ENCODE assay signal across 8 cellular contexts in genomic region chr11:121416909-121417567, GRCh38. TPM values are rescaled to one million over a fixed set of nuclear protein-coding genes. Genes with fewer than 3 reads are reported as not detected.
DNase-seq lines count a peak whose midpoint lies in the region; TF ChIP-seq lines count a peak whose summit lies in the region.

No MANE protein-coding gene starts in this region.

- no peak overlapping the region for H2AFZ ChIP-seq in GM23248

- in situ Hi-C loops in GM23248 (cut with MboI) = no loop called here

- no peaks in the 10 kb centered on the region for H3K36me3 Mint-ChIP-seq in CD4-positive, alpha-beta memory T cell

- H3K27me3 Mint-ChIP-seq in CD4-positive, alpha-beta memory T cell = no peaks in the 10 kb centered on the region

- TF ChIP-seq CTCF in NB4 (IDR thresholded peaks at IDR 0.05; ENCODE audit: low read depth, low read length) = no peak
- TF ChIP-seq CTCF in prostate gland (IDR thresholded peaks at IDR 0.05) = no peak

- peak overlapping the region; percentile 36 for H3K27ac ChIP-seq in CD4-positive, alpha-beta memory T cell (ENCODE audit: low read depth, low read length)
- H3K27ac ChIP-seq in GM23248 (no peak overlapping the region), prostate gland (peak overlapping the region; percentile 18 to 32)

- H3K36me3 ChIP-seq in CD4-positive, alpha-beta memory T cell (ENCODE audit: insufficient read depth, low read length) = no peaks in the 10 kb centered on the region
- H3K36me3 ChIP-seq in GM23248 (ENCODE audit: low read depth) = no peaks in the 10 kb centered on the region
- H3K36me3 ChIP-seq in prostate gland = no peaks in the 10 kb centered on the region

- POLR2A ChIA-PET in CD4-positive, alpha-beta memory T cell (lab: Charles Lee; ENCODE audit: partially characterized antibody) = interaction anchor here (0.7 to 11.8 kb wide), 12 partner anchors 8 to 64 kb away, joined by 3 to 150 read pairs (median 7); partner anchors contain the start of genes SORL1 and SORL1-AS1

- H3K9ac ChIP-seq in GM23248 = no peak overlapping the region

- no peaks in the 10 kb centered on the region for H3K27me3 ChIP-seq in CD4-positive, alpha-beta memory T cell (ENCODE audit: insufficient read depth, low read length)
- peaks cover 31% of the 10 kb centered on the region for H3K27me3 ChIP-seq in GM23248 (replicated peaks; ENCODE audit: insufficient read depth)
- no peaks in the 10 kb centered on the region for H3K27me3 ChIP-seq in prostate gland (replicated peaks; ENCODE audit: insufficient read depth)

- peak; percentile 58 to 72 (median 63) for DNase-seq in CD4-positive, alpha-beta memory T cell
- DNase-seq in GM23248 (peak; percentile 91), NB4 (ENCODE audit: low read depth) (peak; percentile 100), activated T-cell treated with anti-CD3 and anti-CD28 coated beads for 24 hours (ENCODE audit: low read depth) (peak; percentile 36), fibroblast of peridontal ligament (ENCODE audit: extremely low read depth) (peak; percentile 99), prostate gland (ENCODE audit: low spot score) (peak; percentile 91), NCI-H2171 treated with DMSO at 0.1 percent for 48 hours (lab: John Stamatoyannopoulos, UW) (no peak), DMS53 (lab: John Stamatoyannopoulos, UW) (no peak)

- H3K9me2 ChIP-seq in GM23248 (ENCODE audit: insufficient read depth) = no peaks in the 10 kb centered on the region

- no peaks in the 10 kb centered on the region for H3K9me3 ChIP-seq in CD4-positive, alpha-beta memory T cell (ENCODE audit: control insufficient read depth in 1 of 2, low read length in 2 of 2)
- no peaks in the 10 kb centered on the region for H3K9me3 ChIP-seq in GM23248 (ENCODE audit: low read depth)
- H3K9me3 ChIP-seq in prostate gland = no peaks in the 10 kb centered on the region

- CTCF ChIA-PET in CD4-positive, alpha-beta memory T cell (lab: Charles Lee; ENCODE audit: partially characterized antibody) = interaction anchor here (0.7 to 1.3 kb wide), 6 partner anchors 11 to 51 kb away, joined by 3 to 7 read pairs (median 3); no protein-coding TSS in a partner anchor

- H3F3A ChIP-seq in GM23248 (ENCODE audit: insufficient read depth) = no peaks in the 10 kb centered on the region

- H3K4me1 Mint-ChIP-seq in CD4-positive, alpha-beta memory T cell = peaks cover 51 to 85% (median 70%) of the 10 kb centered on the region in 4 donors

- 1 to 4% methylated on average over 7 of the region's 7 CpGs for WGBS in GM23248 (ENCODE audit: low coverage in 1 of 2, low lambda C conversion rate in 2 of 2, missing lambda C conversion rate in 2 of 2), 2 experiments
- WGBS in prostate gland = 14% methylated on average over 7 of the region's 7 CpGs

- no peak overlapping the region for H3K4me3 ChIP-seq in CD4-positive, alpha-beta memory T cell (ENCODE audit: low read length in 2 of 2)
- H3K4me3 ChIP-seq in GM23248 (no peak overlapping the region), NB4 (ENCODE audit: low read depth, low read length) (no peak overlapping the region), prostate gland (no peak overlapping the region)

- H3K79me2 ChIP-seq in GM23248 (ENCODE audit: insufficient read depth) = no peaks in the 10 kb centered on the region

- TF ChIP-seq POLR2A in NB4 (IDR thresholded peaks at IDR 0.05; ENCODE audit: extremely low read depth, insufficient read length) (no peak), prostate gland (IDR thresholded peaks at IDR 0.05) (no peak)

- H3K4me2 ChIP-seq in GM23248 (ENCODE audit: unreplicated experiment) = peak overlapping the region; percentile 24

- H4K20me1 ChIP-seq in GM23248 (ENCODE audit: insufficient read depth) = no peaks in the 10 kb centered on the region; the same call in 1 of the 2 replicates

- intact Hi-C loops in CD4-positive, alpha-beta memory T cell (cut with micrococcal nuclease) = loop anchor here (5.0 kb wide), 2 partner anchors 40 to 175 kb away; no protein-coding TSS in a partner anchor
- intact Hi-C loops in prostate gland (cut with DNase I) = no loop called here

- H3K4me1 ChIP-seq in CD4-positive, alpha-beta memory T cell (ENCODE audit: insufficient read depth, low read length) = peaks cover 71% of the 10 kb centered on the region
- H3K4me1 ChIP-seq in GM23248 (ENCODE audit: insufficient read depth) = peaks cover 8% of the 10 kb centered on the region; the same call in 1 of the 2 replicates
- H3K4me1 ChIP-seq in prostate gland (replicated peaks) = no peaks in the 10 kb centered on the region

- peak overlapping the region; percentile 91 to 96 (median 93) for H3K27ac Mint-ChIP-seq in CD4-positive, alpha-beta memory T cell

- H3K9me3 Mint-ChIP-seq in CD4-positive, alpha-beta memory T cell = no peaks in the 10 kb centered on the region

- H3K4me3 Mint-ChIP-seq in CD4-positive, alpha-beta memory T cell = peak overlapping the region in 7 of 8 donors; percentile 49 to 81 (median 68)

RNA-seq across cellular contexts. Expression of gene SORL1, which starts 35.1 kb away (rescaled TPM):
- 100 to 1,000 TPM; 610 to 660 TPM for total RNA-seq in CD4-positive, alpha-beta memory T cell
- 100 to 1,000 TPM; 159 to 283 TPM for polyA plus RNA-seq in CD4-positive, alpha-beta memory T cell
- total RNA-seq in GM23248 (2014; rRNA removed; shearing (Covaris generic)) = 0.54 and 0.76 TPM in 2 replicates
- polyA plus RNA-seq in GM23248 (2016; fragmentation: Nextera tagmentation; extraction: Ambion mirVana) = 0.26 and 0.30 TPM in 2 replicates
- total RNA-seq in prostate gland = 10 to 100 TPM; 77.4 to 97.6 TPM

Comparison
In these comparisons a context has a peak if more than half of its experiments do, and no peak if none do; other contexts are left out.
1. DNase-seq: peak in CD4-positive, alpha-beta memory T cell (5 of 5), GM23248 (single experiment), NB4 (single experiment), activated T-cell treated with anti-CD3 and anti-CD28 coated beads for 24 hours (single experiment), fibroblast of peridontal ligament (single experiment) and prostate gland (single experiment); none in NCI-H2171 treated with DMSO at 0.1 percent for 48 hours (single experiment) and DMS53 (single experiment).
2. RNA of gene SORL1, which starts 35.1 kb away (total RNA-seq): 610 to 660 TPM in CD4-positive, alpha-beta memory T cell and 77.4 to 97.6 TPM in prostate gland; 0.54 to 0.76 TPM in GM23248; every median in the first group is over 10 times any median in the second.